In the genomic region with DNA sequence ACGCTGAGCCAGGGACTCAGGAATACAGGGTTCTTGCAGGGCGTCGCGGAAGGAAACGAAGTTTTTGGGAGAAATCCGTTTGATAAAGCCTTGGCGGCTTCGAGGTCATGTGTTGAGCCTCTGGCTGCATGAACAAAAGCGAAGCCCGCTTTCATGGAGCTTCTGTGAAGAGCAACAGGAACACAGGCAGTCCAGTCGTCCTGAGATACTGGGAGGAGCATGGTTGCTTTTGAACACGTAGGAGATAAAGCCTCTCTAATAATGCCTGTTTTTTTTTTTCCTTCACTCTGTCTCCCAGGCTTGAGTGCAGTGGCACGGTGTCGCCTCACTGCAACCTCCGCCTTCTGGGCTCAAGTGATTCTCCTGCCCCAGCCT, we compare ENCODE assay signal across 7 cellular contexts. TPM values are rescaled to one million over a fixed set of nuclear protein-coding genes. Genes with fewer than 3 reads are reported as not detected.
A peak's percentile ranks its signal among the peaks of the same experiment; 100 is the strongest.
DNase-seq lines count a peak whose midpoint lies in the region; ATAC-seq lines count a peak whose summit lies in the region.

No MANE protein-coding gene starts in this region.

- peaks cover 18% of the 10 kb centered on the region for H3K27me3 Mint-ChIP-seq in dendritic cell treated with granulocyte-macrophage colony-stimulating factor and Interleukin-4, amounts not matched to agents 40 ng/mL and 50 ng/mL, for 4 days

- H4K20me1 ChIP-seq in Karpas-422 (ENCODE audit: insufficient read depth, low read depth, low read length) = no peaks in the 10 kb centered on the region

- H3K36me3 Mint-ChIP-seq in dendritic cell treated with granulocyte-macrophage colony-stimulating factor and Interleukin-4, amounts not matched to agents 40 ng/mL and 50 ng/mL, for 4 days (ENCODE audit: low read depth) = peaks cover 28% of the 10 kb centered on the region

- DNase-seq in Karpas-422 = no peak
- DNase-seq in NCI-H526 (lab: John Stamatoyannopoulos, UW) = no peak
- no peak for DNase-seq in activated gamma-delta T cell (lab: John Stamatoyannopoulos, UW)
- no peak for DNase-seq in NCI-H2029 treated with DMSO at 0.1 percent for 48 hours (lab: John Stamatoyannopoulos, UW)

- no peaks in the 10 kb centered on the region for H3K9me2 ChIP-seq in Karpas-422 (replicated peaks; ENCODE audit: insufficient read depth, low read length)

- H3K27me3 ChIP-seq in Karpas-422 (ENCODE audit: low read length) = no peaks in the 10 kb centered on the region
- H3K27me3 ChIP-seq in muscle layer of duodenum (ENCODE audit: low read depth, low read length) = no peaks in the 10 kb centered on the region

- H3K9me3 ChIP-seq in Karpas-422 (ENCODE audit: low read length) = peaks cover 31% of the 10 kb centered on the region
- H3K9me3 ChIP-seq in muscle layer of duodenum (ENCODE audit: control insufficient read depth in 1 of 2, low read length in 2 of 2) = peaks cover 26 to 27% of the 10 kb centered on the region in 2 donors

- peak overlapping the region; percentile 86 for H2AFZ ChIP-seq in Karpas-422 (ENCODE audit: low read length)

- H3K79me2 ChIP-seq in Karpas-422 (ENCODE audit: low read length) = no peaks in the 10 kb centered on the region

- peak; percentile 2 for ATAC-seq in GM21529 (IDR thresholded peaks at IDR 0.05; ENCODE audit: unreplicated experiment)

- intact Hi-C loops in dendritic cell treated with granulocyte-macrophage colony-stimulating factor and Interleukin-4, amounts not matched to agents 40 ng/mL and 50 ng/mL, for 4 days (cut with micrococcal nuclease) = loop anchor here (2.0 kb wide), 2 partner anchors 42 to 1096 kb away; partner anchors contain the start of gene ZNF485

- H3K27ac Mint-ChIP-seq in dendritic cell treated with granulocyte-macrophage colony-stimulating factor and Interleukin-4, amounts not matched to agents 40 ng/mL and 50 ng/mL, for 4 days = peak overlapping the region; percentile 72

- H3K9ac ChIP-seq in Karpas-422 (ENCODE audit: low read length) = peak overlapping the region; percentile 78

- H3K4me3 Mint-ChIP-seq in dendritic cell treated with granulocyte-macrophage colony-stimulating factor and Interleukin-4, amounts not matched to agents 40 ng/mL and 50 ng/mL, for 4 days = peak overlapping the region; percentile 84

- H3K9me3 Mint-ChIP-seq in dendritic cell treated with granulocyte-macrophage colony-stimulating factor and Interleukin-4, amounts not matched to agents 40 ng/mL and 50 ng/mL, for 4 days = peaks cover 28% of the 10 kb centered on the region

- H3K36me3 ChIP-seq in Karpas-422 (ENCODE audit: insufficient read depth, low read length) (peaks cover 26% of the 10 kb centered on the region), muscle layer of duodenum (ENCODE audit: control insufficient read depth in 1 of 2, insufficient read depth in 2 of 2, low read length in 2 of 2) (peaks cover 21 to 26% of the 10 kb centered on the region in 2 donors)

- peaks cover 8% of the 10 kb centered on the region for H3K4me1 Mint-ChIP-seq in dendritic cell treated with granulocyte-macrophage colony-stimulating factor and Interleukin-4, amounts not matched to agents 40 ng/mL and 50 ng/mL, for 4 days (ENCODE audit: low read depth)

- H3K27ac ChIP-seq in Karpas-422 (ENCODE audit: low read length) (no peak overlapping the region), muscle layer of duodenum (ENCODE audit: low read length) (no peak overlapping the region)

- peaks cover 22% of the 10 kb centered on the region for H3K4me1 ChIP-seq in Karpas-422 (ENCODE audit: low read length)
- no peaks in the 10 kb centered on the region for H3K4me1 ChIP-seq in muscle layer of duodenum (ENCODE audit: control insufficient read depth in 1 of 2, insufficient read depth in 2 of 2, low read length in 2 of 2)

- peak overlapping the region; percentile 65 for H3K4me3 ChIP-seq in Karpas-422 (ENCODE audit: low read length)
- peak overlapping the region; percentile 74 to 81 for H3K4me3 ChIP-seq in muscle layer of duodenum (ENCODE audit: low read depth in 1 of 2, low read length in 2 of 2)

- peak overlapping the region; percentile 77 for H3K4me2 ChIP-seq in Karpas-422 (ENCODE audit: low read depth, low read length, poor library complexity, severe bottlenecking)

RNA-seq across cellular contexts. Expression of gene ZNF32, which starts 0.5 kb away (rescaled TPM):
- 30.3 and 34.7 TPM in 2 replicates for total RNA-seq in Karpas-422 (2014; rRNA removed; shearing (Covaris generic); ENCODE audit: low replicate concordance)

RNA-seq across cellular contexts. Expression of gene ZNF485, which starts 42.9 kb away (rescaled TPM):
- 7.5 and 12.7 TPM in 2 replicates for total RNA-seq in Karpas-422 (2014; rRNA removed; shearing (Covaris generic); ENCODE audit: low replicate concordance)
